8 cellular contexts compared by ENCODE assay signal in genomic region chr6:152232494-152233151, GRCh38.
A peak's percentile ranks its signal among the peaks of the same experiment; 100 is the strongest.
DNase-seq lines count a peak whose midpoint lies in the region; ATAC-seq and TF ChIP-seq lines count a peak whose summit lies in the region.
"Had no signal": no experiment of that assay in that cellular context is flagged by ENCODE, and none has a peak within 500 bp of the region (broad histone marks: within the 10 kb centered on the region; RNA-seq: fewer than 3 reads in every experiment).

No MANE protein-coding gene starts in this region.

- H3F3A ChIP-seq in Loucy (ENCODE audit: low read depth) = peaks cover 6% of the 10 kb centered on the region; the same call in 1 of the 2 replicates

- no peak overlapping the region for H3K4me2 ChIP-seq in Loucy (ENCODE audit: low read depth, low read length, poor library complexity, severe bottlenecking)

- no peaks in the 10 kb centered on the region for H3K27me3 Mint-ChIP-seq in activated naive CD4-positive, alpha-beta T cell treated with anti-CD3 and anti-CD28 coated beads for 36 hours (ENCODE audit: low read depth)

- no peaks in the 10 kb centered on the region for H3K27me3 ChIP-seq in Loucy (ENCODE audit: insufficient read depth, low read length, poor library complexity, severe bottlenecking)
- H3K27me3 ChIP-seq in subcutaneous abdominal adipose tissue (ENCODE audit: control insufficient read depth in 5 of 5, insufficient read depth in 4 of 5, low read length in 5 of 5) = no peaks in the 10 kb centered on the region

- 0 out of 2 replicates have a peak, but pooled peaks have one; percentile 15 for TF ChIP-seq CTCF in Loucy (conservative IDR thresholded peaks at IDR 0.05; ENCODE audit: low read length)

- H3K9me2 ChIP-seq in Loucy (replicated peaks; ENCODE audit: low read depth, low read length) = no peaks in the 10 kb centered on the region

- no peaks in the 10 kb centered on the region for H3K9me3 Mint-ChIP-seq in activated naive CD4-positive, alpha-beta T cell treated with anti-CD3 and anti-CD28 coated beads for 36 hours

- H4K20me1 ChIP-seq in Loucy (ENCODE audit: insufficient read depth, low read length, poor library complexity, severe bottlenecking) = no peaks in the 10 kb centered on the region

- no peaks in the 10 kb centered on the region for H3K9me3 ChIP-seq in Loucy (ENCODE audit: insufficient read depth, low read depth, low read length)
- no peaks in the 10 kb centered on the region for H3K9me3 ChIP-seq in subcutaneous abdominal adipose tissue (ENCODE audit: control insufficient read depth in 5 of 5, low read length in 5 of 5)

- H3K79me2 ChIP-seq in Loucy (ENCODE audit: insufficient read depth, low read length) = no peaks in the 10 kb centered on the region

- H3K4me1 ChIP-seq in Loucy (ENCODE audit: insufficient read depth, low read length, poor library complexity, severe bottlenecking) (peaks cover 13% of the 10 kb centered on the region), subcutaneous abdominal adipose tissue (ENCODE audit: control insufficient read depth in 5 of 5, insufficient read depth in 5 of 5, low read length in 5 of 5) (peaks cover 0 to 3% (median 0%) of the 10 kb centered on the region in 5 donors)

- peak; percentile 54 for DNase-seq in activated naive CD4-positive, alpha-beta T cell treated with anti-CD3 and anti-CD28 coated beads for 36 hours
- DNase-seq in left ventricle myocardium superior (peak; percentile 51), GDM1 (lab: John Stamatoyannopoulos, UW) (no peak), NCI-H2081 treated with DMSO at 0.1 percent for 48 hours (lab: John Stamatoyannopoulos, UW) (no peak)
- DNase-seq: midbrain had no signal

- H3K36me3 ChIP-seq in Loucy (ENCODE audit: insufficient read depth, low read length) (peaks cover 30% of the 10 kb centered on the region; the same call in 1 of the 2 replicates), subcutaneous abdominal adipose tissue (ENCODE audit: control insufficient read depth in 5 of 5, insufficient read depth in 5 of 5, low read length in 5 of 5) (peaks cover 35 to 81% (median 51%) of the 10 kb centered on the region in 5 donors)

- H3K27ac ChIP-seq in subcutaneous abdominal adipose tissue (ENCODE audit: low read depth, low read length) = peak overlapping the region; percentile 19

- no peak overlapping the region for H2AFZ ChIP-seq in Loucy (ENCODE audit: low read length)

- intact Hi-C loops in activated naive CD4-positive, alpha-beta T cell treated with anti-CD3 and anti-CD28 coated beads for 36 hours (cut with micrococcal nuclease) = loop anchor here (1.0 to 5.0 kb wide), 2 partner anchors 47 to 770 kb away; partner anchors contain the start of gene MTRF1L
- intact Hi-C loops in left ventricle myocardium superior (cut with micrococcal nuclease) = no loop called here

- H3K4me3 ChIP-seq in Loucy (ENCODE audit: low read length, poor library complexity, severe bottlenecking) (no peak overlapping the region), subcutaneous abdominal adipose tissue (ENCODE audit: low read depth in 1 of 5, low read length in 5 of 5) (no peak overlapping the region)

- H3K9ac ChIP-seq in Loucy (ENCODE audit: low read depth, low read length, poor library complexity, severe bottlenecking) (no peak overlapping the region), subcutaneous abdominal adipose tissue (ENCODE audit: low read length in 5 of 5) (no peak overlapping the region)

- H3K4me3 Mint-ChIP-seq in activated naive CD4-positive, alpha-beta T cell treated with anti-CD3 and anti-CD28 coated beads for 36 hours = peak overlapping the region; percentile 73

- H3K4me1 Mint-ChIP-seq in activated naive CD4-positive, alpha-beta T cell treated with anti-CD3 and anti-CD28 coated beads for 36 hours (ENCODE audit: low read depth) = peaks cover 26% of the 10 kb centered on the region

- ATAC-seq in left ventricle myocardium superior (peak; percentile 91), HG02588 (IDR thresholded peaks at IDR 0.05; ENCODE audit: unreplicated experiment) (no peak)

- CTCF ChIA-PET in activated naive CD4-positive, alpha-beta T cell treated with anti-CD3 and anti-CD28 coated beads for 36 hours (lab: Charles Lee) = interaction anchor here (0.6 to 2.0 kb wide), 2 partner anchors 22 to 48 kb away, joined by 3 to 7 read pairs; no protein-coding TSS in a partner anchor

- H3K27ac Mint-ChIP-seq in activated naive CD4-positive, alpha-beta T cell treated with anti-CD3 and anti-CD28 coated beads for 36 hours = no peak overlapping the region

- peaks cover 8% of the 10 kb centered on the region for H3K36me3 Mint-ChIP-seq in activated naive CD4-positive, alpha-beta T cell treated with anti-CD3 and anti-CD28 coated beads for 36 hours (ENCODE audit: low read depth)

Comparison
In these comparisons a context has a peak if more than half of its experiments do, and no peak if none do; other contexts are left out.
1. DNase-seq: peak in activated naive CD4-positive, alpha-beta T cell treated with anti-CD3 and anti-CD28 coated beads for 36 hours (single experiment) and left ventricle myocardium superior (single experiment); none in GDM1 (single experiment) and NCI-H2081 treated with DMSO at 0.1 percent for 48 hours (single experiment).